In genomic region chr19:11887618-11888531, GRCh38 we compare ENCODE assay signal across 1 cellular context.
TF ChIP-seq lines count a peak whose summit lies in the region.

Gene ZNF69, plus strand, starts transcription at chr19:11887782. Its CDS starts 142 bp downstream, at chr19:11887924.

TF ChIP-seq in IMR-90, 13 proteins besides CTCF, POLR2A, EP300 and RAD21 (continued from another document):
- 0 out of 2 replicates have a peak, but pooled peaks have one; percentile 14 for TF ChIP-seq USF2 (IDR thresholded peaks at IDR 0.05; ENCODE audit: low read depth, low read length)
TF ChIP-seq in IMR-90: peak in this region for 2.
